ENCODE assay signal across 8 cellular contexts in the genomic region with DNA sequence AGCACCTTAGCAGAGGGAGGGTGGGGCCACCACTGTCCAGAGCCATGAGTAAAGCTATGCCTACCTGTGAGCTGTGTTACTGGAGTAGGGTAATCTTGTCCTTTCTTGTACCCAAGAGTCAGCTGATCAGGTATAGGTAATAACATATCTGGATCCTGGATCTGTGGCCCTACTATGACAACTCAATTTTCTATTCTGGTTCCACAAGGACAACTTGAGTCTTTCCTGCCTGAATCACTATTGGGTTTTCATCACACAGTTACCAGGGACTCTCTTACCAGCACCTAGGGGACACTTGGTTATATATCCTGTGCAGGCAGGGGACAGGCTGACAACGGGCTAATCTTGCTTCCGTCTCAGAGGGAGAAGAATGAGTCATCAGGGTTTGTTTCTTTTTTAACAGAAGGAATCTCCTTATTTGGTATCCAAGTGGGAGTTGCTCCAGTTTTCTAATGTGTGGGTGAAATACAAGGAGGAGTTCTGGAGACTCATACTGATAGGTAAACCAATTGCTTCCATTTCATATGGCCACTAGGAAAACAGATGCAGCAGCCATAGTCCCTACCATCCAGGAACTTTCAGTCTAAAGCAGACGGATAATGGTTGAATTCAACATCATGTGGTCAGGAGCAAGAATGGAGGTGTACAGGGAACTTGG. TPM values are rescaled to one million over a fixed set of nuclear protein-coding genes. Genes with fewer than 3 reads are reported as not detected.
DNase-seq lines count a peak whose midpoint lies in the region; ATAC-seq, FAIRE-seq and TF ChIP-seq lines count a peak whose summit lies in the region.

No MANE protein-coding gene starts in this region.

- TF ChIP-seq CTCF in CD14-positive monocyte (IDR thresholded peaks at IDR 0.05): no peak
- no peak for TF ChIP-seq CTCF in bronchial epithelial cell (IDR thresholded peaks at IDR 0.05; ENCODE audit: insufficient read depth, low read length, severe bottlenecking)

- ATAC-seq in GM21717 (IDR thresholded peaks at IDR 0.05; ENCODE audit: unreplicated experiment): peak; percentile 34

- DNase-seq in CD14-positive monocyte (ENCODE audit: low spot score): peak; percentile 78
- DNase-seq in OCI-M1 (lab: John Stamatoyannopoulos, UW): peak; percentile 95
- DNase-seq in bronchial epithelial cell (ENCODE audit: low read depth): peak; percentile 73
- peak; percentile 26 for DNase-seq in medulla oblongata (ENCODE audit: extremely low spot score)
- no peak for DNase-seq in NCI-H1930 (lab: John Stamatoyannopoulos, UW)
- DNase-seq in DMS79 treated with DMSO at 0.1 percent for 48 hours (lab: John Stamatoyannopoulos, UW): no peak
- DNase-seq in amygdala (lab: John Stamatoyannopoulos, UW): no peak

- H3K27ac Mint-ChIP-seq in CD14-positive monocyte: peak overlapping the region; percentile 85 to 100 (median 90)

- peaks cover 3 to 36% (median 15%) of the 10 kb centered on the region in 7 donors for H3K9me3 Mint-ChIP-seq in CD14-positive monocyte

- no peaks in the 10 kb centered on the region for H3K27me3 ChIP-seq in bronchial epithelial cell (ENCODE audit: control insufficient read depth, insufficient read depth, low read length)

- peaks cover 0 to 1% (median 0%) of the 10 kb centered on the region in 3 donors for H3K27me3 Mint-ChIP-seq in CD14-positive monocyte (ENCODE audit: low read depth in 3 of 3)

- H3K36me3 ChIP-seq in bronchial epithelial cell (ENCODE audit: control insufficient read depth, insufficient read depth, low read length): peaks cover 10% of the 10 kb centered on the region

- peaks cover 75 to 87% of the 10 kb centered on the region in 2 donors for H3K36me3 Mint-ChIP-seq in CD14-positive monocyte

- intact Hi-C loops in CD14-positive monocyte (cut with micrococcal nuclease): no loop called here

- no peak overlapping the region for H3K4me3 Mint-ChIP-seq in CD14-positive monocyte

- no peak overlapping the region for H3K4me3 ChIP-seq in bronchial epithelial cell (ENCODE audit: low read depth, low read length)

- peaks cover 51% of the 10 kb centered on the region for H3K4me1 Mint-ChIP-seq in CD14-positive monocyte

- FAIRE-seq in bronchial epithelial cell (lab: Jason Lieb, UNC): no peak

RNA-seq across cellular contexts. Expression of a gene that starts 6.8 kb away (rescaled TPM):
- polyA plus RNA-seq in CD14-positive monocyte: 10 to 100 TPM; 18.0 to 23.8 TPM
- 9.0 and 14.0 TPM in 2 replicates for total RNA-seq in bronchial epithelial cell

Comparison
In these comparisons a context has a peak if more than half of its experiments do, and no peak if none do; other contexts are left out.
1. DNase-seq: peak in CD14-positive monocyte (single experiment), OCI-M1 (single experiment), bronchial epithelial cell (single experiment) and medulla oblongata (single experiment); none in NCI-H1930 (0 of 2), DMS79 treated with DMSO at 0.1 percent for 48 hours (single experiment) and amygdala (0 of 56).